ENCODE assay signal across 9 cellular contexts in genomic region chr6:151806757-151807512, GRCh38. TPM values are rescaled to one million over a fixed set of nuclear protein-coding genes. Genes with fewer than 3 reads are reported as not detected.
DNase-seq lines count a peak whose midpoint lies in the region; ATAC-seq and TF ChIP-seq lines count a peak whose summit lies in the region.
"Had no signal": no experiment of that assay in that cellular context is flagged by ENCODE, and none has a peak within 500 bp of the region (broad histone marks: within the 10 kb centered on the region; RNA-seq: fewer than 3 reads in every experiment).

No MANE protein-coding gene starts in this region.

- H3K27me3 ChIP-seq in RWPE2 (ENCODE audit: insufficient read depth, poor library complexity, severe bottlenecking) (no peaks in the 10 kb centered on the region), psoas muscle (ENCODE audit: insufficient read depth in 3 of 3, low read length in 2 of 3) (no peaks in the 10 kb centered on the region)

- H3K9me3 ChIP-seq in RWPE2 (ENCODE audit: severe bottlenecking) (no peaks in the 10 kb centered on the region), psoas muscle (no peaks in the 10 kb centered on the region)

- in situ Hi-C loops in GM13976 (cut with MboI; ENCODE audit: low sequenced_read_pairs, unreplicated experiment), result no loop called here

- H3K4me3 ChIP-seq in RWPE2 (ENCODE audit: severe bottlenecking) (peak overlapping the region; percentile 39), fibroblast of mammary gland (ENCODE audit: control insufficient read depth, low read depth, low read length) (peak overlapping the region; percentile 44), psoas muscle (peak overlapping the region; percentile 79)

- peak; percentile 21 for DNase-seq in GM13976 (ENCODE audit: low spot score)
- no peak for DNase-seq in RWPE2 (ENCODE audit: low spot score)
- DNase-seq in fibroblast of mammary gland (ENCODE audit: low read depth), result peak; percentile 81
- peak in 1 of 2 donors; percentile 44 for DNase-seq in psoas muscle
- no peak for DNase-seq in AML-193 (lab: John Stamatoyannopoulos, UW)
- DNase-seq in Ammon's horn (ENCODE audit: low spot score), result no peak
- no peak for DNase-seq in EL
- no peak for DNase-seq in mesenteric fat pad (ENCODE audit: low spot score)

- intact Hi-C loops in psoas muscle (cut with DNase I), result loop anchor here in 1 of 2 donors (5.0 to 10.0 kb wide), 2 partner anchors 288 to 310 kb away; no protein-coding TSS in a partner anchor

- no peaks in the 10 kb centered on the region for H3K36me3 ChIP-seq in RWPE2 (ENCODE audit: low read depth)
- H3K36me3 ChIP-seq in psoas muscle (ENCODE audit: insufficient read depth in 1 of 2, low read depth in 1 of 2), result no peaks in the 10 kb centered on the region

- H3K4me1 ChIP-seq in RWPE2 (ENCODE audit: insufficient read depth, poor library complexity, severe bottlenecking) (peaks cover 5% of the 10 kb centered on the region), psoas muscle (peaks cover 28% of the 10 kb centered on the region)

- TF ChIP-seq CTCF in GM13976 (IDR thresholded peaks at IDR 0.05; ENCODE audit: borderline replicate concordance, control extremely low read depth, extremely low read depth, insufficient read depth, missing control alignments), result no peak
- TF ChIP-seq CTCF in RWPE2 (IDR thresholded peaks at IDR 0.05; ENCODE audit: poor library complexity, severe bottlenecking), result no peak
- no peak for TF ChIP-seq CTCF in fibroblast of mammary gland (conservative IDR thresholded peaks at IDR 0.05; ENCODE audit: control insufficient read depth, insufficient read depth, low read depth, low read length)
- no peak for TF ChIP-seq CTCF in psoas muscle (IDR thresholded peaks at IDR 0.05)

- ATAC-seq in RWPE2 (ENCODE audit: low read depth) (no peak), psoas muscle (peak; percentile 55 to 65 (median 58))

- H3K27ac ChIP-seq in RWPE2 (ENCODE audit: poor library complexity, severe bottlenecking), result no peak overlapping the region
- H3K27ac ChIP-seq in psoas muscle, result peak overlapping the region; percentile 90

- 5 to 8% (median 6%) methylated on average over 20 of the region's 20 CpGs for WGBS in psoas muscle, 3 donors

RNA-seq across cellular contexts. Expression of gene ESR1, which starts 0.5 kb away (rescaled TPM):
- total RNA-seq in psoas muscle (1 to 10 TPM; 1.5 to 4.4 (median 2.6) TPM), mesenteric fat pad (6.3 TPM)
- under 1 TPM; 0.42 to 0.93 (median 0.92) TPM for polyA plus RNA-seq in psoas muscle
- total RNA-seq: kidney epithelial cell had no signal

Comparison
In these comparisons a context has a peak if more than half of its experiments do, and no peak if none do; other contexts are left out.
1. DNase-seq: peak in GM13976 (single experiment) and fibroblast of mammary gland (single experiment); none in RWPE2 (single experiment), AML-193 (0 of 2), Ammon's horn (single experiment), EL (single experiment) and mesenteric fat pad (single experiment).
2. Peak in every context shown above with its lines, with median percentiles within 50 percentile points of each other: H3K4me3 ChIP-seq.